In the genomic region with DNA sequence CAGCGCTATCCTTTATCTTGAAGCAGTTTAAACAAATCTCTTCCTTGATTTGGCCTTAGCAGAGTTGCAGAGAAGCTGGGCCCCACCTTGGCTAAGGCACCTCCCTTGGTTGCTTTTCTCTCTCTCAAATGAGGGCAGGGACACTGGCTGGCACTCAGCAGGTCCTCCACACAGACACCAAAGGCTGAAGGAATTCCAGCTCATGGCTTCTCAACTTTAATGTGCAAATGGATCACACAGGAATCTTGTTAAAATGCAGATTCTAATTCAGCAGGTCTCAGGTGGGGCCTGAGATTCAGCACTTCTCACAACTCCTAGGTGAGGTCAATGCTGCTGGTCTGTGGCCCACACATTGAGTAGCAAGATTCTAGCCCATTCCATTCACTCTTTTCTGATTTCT, we compare ENCODE assay signal across 1 cellular context.
TF ChIP-seq lines count a peak whose summit lies in the region.

No MANE protein-coding gene starts in this region.

TF ChIP-seq in GM23338, 12 proteins besides CTCF, POLR2A, EP300 and RAD21:
- TF ChIP-seq, protein P1, sequence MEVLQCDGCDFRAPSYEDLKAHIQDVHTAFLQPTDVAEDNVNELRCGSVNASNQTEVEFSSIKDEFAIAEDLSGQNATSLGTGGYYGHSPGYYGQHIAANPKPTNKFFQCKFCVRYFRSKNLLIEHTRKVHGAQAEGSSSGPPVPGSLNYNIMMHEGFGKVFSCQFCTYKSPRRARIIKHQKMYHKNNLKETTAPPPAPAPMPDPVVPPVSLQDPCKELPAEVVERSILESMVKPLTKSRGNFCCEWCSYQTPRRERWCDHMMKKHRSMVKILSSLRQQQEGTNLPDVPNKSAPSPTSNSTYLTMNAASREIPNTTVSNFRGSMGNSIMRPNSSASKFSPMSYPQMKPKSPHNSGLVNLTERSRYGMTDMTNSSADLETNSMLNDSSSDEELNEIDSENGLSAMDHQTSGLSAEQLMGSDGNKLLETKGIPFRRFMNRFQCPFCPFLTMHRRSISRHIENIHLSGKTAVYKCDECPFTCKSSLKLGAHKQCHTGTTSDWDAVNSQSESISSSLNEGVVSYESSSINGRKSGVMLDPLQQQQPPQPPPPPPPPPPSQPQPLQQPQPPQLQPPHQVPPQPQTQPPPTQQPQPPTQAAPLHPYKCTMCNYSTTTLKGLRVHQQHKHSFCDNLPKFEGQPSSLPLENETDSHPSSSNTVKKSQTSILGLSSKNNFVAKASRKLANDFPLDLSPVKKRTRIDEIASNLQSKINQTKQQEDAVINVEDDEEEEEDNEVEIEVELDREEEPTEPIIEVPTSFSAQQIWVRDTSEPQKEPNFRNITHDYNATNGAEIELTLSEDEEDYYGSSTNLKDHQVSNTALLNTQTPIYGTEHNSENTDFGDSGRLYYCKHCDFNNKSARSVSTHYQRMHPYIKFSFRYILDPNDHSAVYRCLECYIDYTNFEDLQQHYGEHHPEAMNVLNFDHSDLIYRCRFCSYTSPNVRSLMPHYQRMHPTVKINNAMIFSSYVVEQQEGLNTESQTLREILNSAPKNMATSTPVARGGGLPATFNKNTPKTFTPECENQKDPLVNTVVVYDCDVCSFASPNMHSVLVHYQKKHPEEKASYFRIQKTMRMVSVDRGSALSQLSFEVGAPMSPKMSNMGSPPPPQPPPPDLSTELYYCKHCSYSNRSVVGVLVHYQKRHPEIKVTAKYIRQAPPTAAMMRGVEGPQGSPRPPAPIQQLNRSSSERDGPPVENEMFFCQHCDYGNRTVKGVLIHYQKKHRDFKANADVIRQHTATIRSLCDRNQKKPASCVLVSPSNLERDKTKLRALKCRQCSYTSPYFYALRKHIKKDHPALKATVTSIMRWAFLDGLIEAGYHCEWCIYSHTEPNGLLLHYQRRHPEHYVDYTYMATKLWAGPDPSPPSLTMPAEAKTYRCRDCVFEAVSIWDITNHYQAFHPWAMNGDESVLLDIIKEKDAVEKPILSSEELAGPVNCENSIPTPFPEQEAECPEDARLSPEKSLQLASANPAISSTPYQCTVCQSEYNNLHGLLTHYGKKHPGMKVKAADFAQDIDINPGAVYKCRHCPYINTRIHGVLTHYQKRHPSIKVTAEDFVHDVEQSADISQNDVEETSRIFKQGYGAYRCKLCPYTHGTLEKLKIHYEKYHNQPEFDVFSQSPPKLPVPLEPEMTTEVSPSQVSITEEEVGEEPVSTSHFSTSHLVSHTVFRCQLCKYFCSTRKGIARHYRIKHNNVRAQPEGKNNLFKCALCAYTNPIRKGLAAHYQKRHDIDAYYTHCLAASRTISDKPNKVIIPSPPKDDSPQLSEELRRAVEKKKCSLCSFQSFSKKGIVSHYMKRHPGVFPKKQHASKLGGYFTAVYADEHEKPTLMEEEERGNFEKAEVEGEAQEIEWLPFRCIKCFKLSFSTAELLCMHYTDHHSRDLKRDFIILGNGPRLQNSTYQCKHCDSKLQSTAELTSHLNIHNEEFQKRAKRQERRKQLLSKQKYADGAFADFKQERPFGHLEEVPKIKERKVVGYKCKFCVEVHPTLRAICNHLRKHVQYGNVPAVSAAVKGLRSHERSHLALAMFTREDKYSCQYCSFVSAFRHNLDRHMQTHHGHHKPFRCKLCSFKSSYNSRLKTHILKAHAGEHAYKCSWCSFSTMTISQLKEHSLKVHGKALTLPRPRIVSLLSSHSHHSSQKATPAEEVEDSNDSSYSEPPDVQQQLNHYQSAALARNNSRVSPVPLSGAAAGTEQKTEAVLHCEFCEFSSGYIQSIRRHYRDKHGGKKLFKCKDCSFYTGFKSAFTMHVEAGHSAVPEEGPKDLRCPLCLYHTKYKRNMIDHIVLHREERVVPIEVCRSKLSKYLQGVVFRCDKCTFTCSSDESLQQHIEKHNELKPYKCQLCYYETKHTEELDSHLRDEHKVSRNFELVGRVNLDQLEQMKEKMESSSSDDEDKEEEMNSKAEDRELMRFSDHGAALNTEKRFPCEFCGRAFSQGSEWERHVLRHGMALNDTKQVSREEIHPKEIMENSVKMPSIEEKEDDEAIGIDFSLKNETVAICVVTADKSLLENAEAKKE (CRISPR knock-in tag; IDR thresholded peaks at IDR 0.05), result peak; percentile 72
- no peak for TF ChIP-seq POLR2AphosphoS5 (IDR thresholded peaks at IDR 0.05; ENCODE audit: low read depth)
